17 cellular contexts compared by ENCODE assay signal in the genomic region with DNA sequence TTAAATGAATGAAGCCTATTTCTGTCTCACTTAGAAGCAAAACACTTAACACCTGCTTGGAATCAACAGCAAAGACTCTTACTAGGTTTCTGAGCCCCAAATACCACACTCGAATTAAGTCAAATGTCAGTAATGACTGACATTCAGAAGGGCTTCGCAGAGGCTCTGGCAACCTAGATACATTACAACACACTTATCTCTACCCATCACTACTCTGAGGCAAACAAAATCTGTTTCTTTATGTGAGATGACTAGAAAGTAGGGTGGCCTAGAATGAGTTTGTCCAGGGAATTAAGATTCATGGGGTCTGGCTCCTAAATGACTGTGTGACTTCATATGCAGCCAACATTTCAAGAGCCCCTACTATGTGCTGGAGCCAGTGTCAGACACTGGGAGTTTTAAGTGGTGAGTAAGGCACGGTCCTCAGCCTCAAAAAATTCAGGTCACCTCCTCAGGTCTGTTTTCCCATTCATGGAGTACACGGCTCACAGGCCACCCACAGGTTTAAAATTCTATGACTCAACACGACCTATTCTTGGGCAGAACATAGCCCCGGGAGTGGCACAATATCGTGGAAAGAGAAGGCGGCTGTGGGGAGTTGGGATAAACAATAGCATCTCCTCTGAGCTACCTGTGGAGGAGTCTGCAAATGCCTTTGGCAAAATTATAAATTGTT.
DNase-seq lines count a peak whose midpoint lies in the region; ATAC-seq and TF ChIP-seq lines count a peak whose summit lies in the region.
"Had no signal": no experiment of that assay in that cellular context is flagged by ENCODE, and none has a peak within 500 bp of the region (broad histone marks: within the 10 kb centered on the region; RNA-seq: fewer than 3 reads in every experiment).

No MANE protein-coding gene starts in this region.

- peaks cover 19% of the 10 kb centered on the region for H3K4me1 Mint-ChIP-seq in activated naive CD8-positive, alpha-beta T cell treated with anti-CD3 and anti-CD28 coated beads for 36 hours
- H3K4me1 Mint-ChIP-seq in activated naive CD8-positive, alpha-beta T cell treated with anti-CD3 and anti-CD28 coated beads, Interleukin-2, amount 50 U/mL, for 24 hours, result peaks cover 14% of the 10 kb centered on the region

- H3K4me3 Mint-ChIP-seq in activated naive CD8-positive, alpha-beta T cell treated with anti-CD3 and anti-CD28 coated beads for 36 hours, result no peak overlapping the region
- no peak overlapping the region for H3K4me3 Mint-ChIP-seq in activated naive CD8-positive, alpha-beta T cell treated with anti-CD3 and anti-CD28 coated beads, Interleukin-2, amount 50 U/mL, for 24 hours
- H3K4me3 Mint-ChIP-seq: activated naive CD8-positive, alpha-beta T cell had no signal

- no peak overlapping the region for H3K4me2 ChIP-seq in SK-N-SH

- in situ Hi-C loops in gastrocnemius medialis (cut with MboI; ENCODE audit: low sequenced_read_pairs in 4 of 4), result no loop called here

- H3F3A ChIP-seq in SK-N-SH (replicated peaks; ENCODE audit: insufficient read depth), result no peaks in the 10 kb centered on the region

- H3K9me3 ChIP-seq in SK-N-SH, result no peaks in the 10 kb centered on the region
- H3K9me3 ChIP-seq in gastrocnemius medialis, result no peaks in the 10 kb centered on the region
- H3K9me3 ChIP-seq: lower lobe of right lung, pancreas, thoracic aorta had no signal

- 79% methylated on average over 7 of the region's 8 CpGs for WGBS in SK-N-SH (ENCODE audit: low lambda C conversion rate)

- no peaks in the 10 kb centered on the region for H4K20me1 ChIP-seq in SK-N-SH (ENCODE audit: insufficient read depth)

- no peak for TF ChIP-seq EP300 in SK-N-SH (IDR thresholded peaks at IDR 0.05; ENCODE audit: borderline replicate concordance in 1 of 2, low read depth in 1 of 2, low read length in 1 of 2)

- peak overlapping the region; percentile 1 for H3K27ac Mint-ChIP-seq in activated naive CD8-positive, alpha-beta T cell treated with anti-CD3 and anti-CD28 coated beads for 36 hours
- H3K27ac Mint-ChIP-seq in activated naive CD8-positive, alpha-beta T cell treated with anti-CD3 and anti-CD28 coated beads, Interleukin-2, amount 50 U/mL, for 24 hours, result no peak overlapping the region
- H3K27ac Mint-ChIP-seq: activated naive CD8-positive, alpha-beta T cell had no signal

- H3K9ac ChIP-seq in SK-N-SH, result no peak overlapping the region

- H3K27me3 ChIP-seq in SK-N-SH (ENCODE audit: insufficient read depth), result no peaks in the 10 kb centered on the region
- H3K27me3 ChIP-seq in gastrocnemius medialis, result no peaks in the 10 kb centered on the region
- H3K27me3 ChIP-seq: pancreas had no signal

- H3K4me1 ChIP-seq in SK-N-SH (ENCODE audit: control insufficient read depth in 1 of 2, insufficient read depth in 2 of 2, low read depth in 1 of 2, low read length in 1 of 2), result peaks cover 0 to 10% of the 10 kb centered on the region in 2 experiments; a peak in 2 of 4 replicates
- peaks cover 25 to 26% of the 10 kb centered on the region in 2 donors for H3K4me1 ChIP-seq in gastrocnemius medialis
- H3K4me1 ChIP-seq: lower lobe of right lung had no signal

- TF ChIP-seq POLR2A in gastrocnemius medialis (IDR thresholded peaks at IDR 0.05), result no peak

- no peak for ATAC-seq in activated naive CD8-positive, alpha-beta T cell treated with anti-CD3 and anti-CD28 coated beads, Interleukin-2, amount 50 U/mL, for 24 hours
- ATAC-seq in left lobe of liver (peak; percentile 71), gastrocnemius medialis (peak; percentile 64 to 79), GM18861 (IDR thresholded peaks at IDR 0.05; ENCODE audit: unreplicated experiment) (no peak), esophagus mucosa (no peak)
- ATAC-seq: lower lobe of right lung had no signal

- POLR2A ChIA-PET in SK-N-SH (lab: Yijun Ruan, JAX), result no interaction called here

- DNase-seq in activated naive CD8-positive, alpha-beta T cell treated with anti-CD3 and anti-CD28 coated beads for 36 hours, result no peak
- DNase-seq in activated naive CD8-positive, alpha-beta T cell treated with anti-CD3 and anti-CD28 coated beads, Interleukin-2, amount 50 U/mL, for 24 hours, result no peak
- DNase-seq in SK-N-SH (no peak), left lobe of liver (ENCODE audit: low spot score) (no peak), gastrocnemius medialis (no peak), anterior cingulate cortex (lab: John Stamatoyannopoulos, UW) (no peak)
- DNase-seq: activated CD4-positive, CD25-positive, alpha-beta regulatory T cell treated with anti-CD3 and anti-CD28 coated beads, Interleukin-2, amount 50 U/mL, for 72 hours; lower lobe of right lung; NCI-H1436; NCI-H226; NK-92 treated with Interleukin-12 subunit alpha and Interleukin-12 subunit beta, amount 100 ng/mL, for 24 hours; pancreas; stimulated activated CD4-positive, alpha-beta T cell treated with anti-CD3 and anti-CD28 coated beads, Interleukin-12 subunit alpha, Interleukin-12 subunit beta, amount 100 ng/mL, for 4 hours had no signal

- H3K79me2 ChIP-seq in SK-N-SH (ENCODE audit: insufficient read depth), result no peaks in the 10 kb centered on the region

- no peak overlapping the region for H2AFZ ChIP-seq in SK-N-SH (ENCODE audit: low read depth)

- H3K27me3 Mint-ChIP-seq in activated naive CD8-positive, alpha-beta T cell treated with anti-CD3 and anti-CD28 coated beads for 36 hours, result no peaks in the 10 kb centered on the region
- no peaks in the 10 kb centered on the region for H3K27me3 Mint-ChIP-seq in activated naive CD8-positive, alpha-beta T cell treated with anti-CD3 and anti-CD28 coated beads, Interleukin-2, amount 50 U/mL, for 24 hours
- H3K27me3 Mint-ChIP-seq: activated naive CD8-positive, alpha-beta T cell had no signal

- TF ChIP-seq CTCF in SK-N-SH (IDR thresholded peaks at IDR 0.05) (no peak), gastrocnemius medialis (IDR thresholded peaks at IDR 0.05 in 4 of 5, conservative IDR thresholded peaks at IDR 0.05 in 1 of 5) (no peak)

- H3K36me3 ChIP-seq in SK-N-SH (replicated peaks in 1 of 2; ENCODE audit: control insufficient read depth in 1 of 2, insufficient read depth in 2 of 2, low read length in 1 of 2) (peaks cover 3 to 19% of the 10 kb centered on the region in 2 experiments), gastrocnemius medialis (no peaks in the 10 kb centered on the region)
- H3K36me3 ChIP-seq: lower lobe of right lung, pancreas, thoracic aorta had no signal

- H3K27ac ChIP-seq in SK-N-SH (ENCODE audit: low read depth in 2 of 2, low read length in 1 of 2), result peak overlapping the region in 1 of 2 experiments; percentile 44; a peak in 1 of 4 replicates
- H3K27ac ChIP-seq in gastrocnemius medialis, result peak overlapping the region; percentile 70 to 84 (median 74)
- H3K27ac ChIP-seq: lower lobe of right lung, pancreas, thoracic aorta had no signal

- CTCF ChIA-PET in SK-N-SH (lab: Yijun Ruan, JAX), result interaction anchor here (0.7 to 1.6 kb wide), 5 partner anchors 12 to 173 kb away, joined by 3 to 4 read pairs (median 3); no protein-coding TSS in a partner anchor

- no peaks in the 10 kb centered on the region for H3K9me2 ChIP-seq in SK-N-SH

- peaks cover 30% of the 10 kb centered on the region for H3K36me3 Mint-ChIP-seq in activated naive CD8-positive, alpha-beta T cell treated with anti-CD3 and anti-CD28 coated beads for 36 hours
- H3K36me3 Mint-ChIP-seq in activated naive CD8-positive, alpha-beta T cell treated with anti-CD3 and anti-CD28 coated beads, Interleukin-2, amount 50 U/mL, for 24 hours (ENCODE audit: low read depth), result peaks cover 22% of the 10 kb centered on the region

- intact Hi-C loops in gastrocnemius medialis (cut with DNase I; ENCODE audit: low total_unique reads), result no loop called here

- no peak overlapping the region for H3K4me3 ChIP-seq in SK-N-SH (ENCODE audit: low read depth in 2 of 2, low read length in 1 of 2)
- no peak overlapping the region for H3K4me3 ChIP-seq in gastrocnemius medialis
- H3K4me3 ChIP-seq: lower lobe of right lung, pancreas, thoracic aorta had no signal

- no peak for TF ChIP-seq RAD21 in SK-N-SH (IDR thresholded peaks at IDR 0.05; ENCODE audit: low read length)

- no peaks in the 10 kb centered on the region for H3K9me3 Mint-ChIP-seq in activated naive CD8-positive, alpha-beta T cell treated with anti-CD3 and anti-CD28 coated beads for 36 hours
- no peaks in the 10 kb centered on the region for H3K9me3 Mint-ChIP-seq in activated naive CD8-positive, alpha-beta T cell treated with anti-CD3 and anti-CD28 coated beads, Interleukin-2, amount 50 U/mL, for 24 hours

TF ChIP-seq in SK-N-SH, 30 proteins besides CTCF, POLR2A, EP300 and RAD21:
- TF ChIP-seq ELF1 (IDR thresholded peaks at IDR 0.05) (no peak), FOXM1 (IDR thresholded peaks at IDR 0.05; ENCODE audit: low read depth) (no peak), RFX5 (IDR thresholded peaks at IDR 0.05; ENCODE audit: low read length) (no peak), MEF2A (IDR thresholded peaks at IDR 0.05; ENCODE audit: borderline replicate concordance, low read depth) (no peak), RCOR1 (IDR thresholded peaks at IDR 0.05; ENCODE audit: low read length) (0 out of 2 replicates have a peak, but pooled peaks have one; percentile 8), RXRA (IDR thresholded peaks at IDR 0.05; ENCODE audit: borderline replicate concordance, low read depth) (no peak), MXI1 (IDR thresholded peaks at IDR 0.05; ENCODE audit: low read depth, low read length) (no peak)
- TF ChIP-seq, protein P1, sequence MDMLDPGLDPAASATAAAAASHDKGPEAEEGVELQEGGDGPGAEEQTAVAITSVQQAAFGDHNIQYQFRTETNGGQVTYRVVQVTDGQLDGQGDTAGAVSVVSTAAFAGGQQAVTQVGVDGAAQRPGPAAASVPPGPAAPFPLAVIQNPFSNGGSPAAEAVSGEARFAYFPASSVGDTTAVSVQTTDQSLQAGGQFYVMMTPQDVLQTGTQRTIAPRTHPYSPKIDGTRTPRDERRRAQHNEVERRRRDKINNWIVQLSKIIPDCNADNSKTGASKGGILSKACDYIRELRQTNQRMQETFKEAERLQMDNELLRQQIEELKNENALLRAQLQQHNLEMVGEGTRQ (IDR thresholded peaks at IDR 0.05; ENCODE audit: borderline replicate concordance, low read depth, low read length), result no peak

Comparison
In these comparisons a context has a peak if more than half of its experiments do, and no peak if none do; other contexts are left out.
1. ATAC-seq: peak in left lobe of liver (single experiment) and gastrocnemius medialis (2 of 2); none in activated naive CD8-positive, alpha-beta T cell treated with anti-CD3 and anti-CD28 coated beads, Interleukin-2, amount 50 U/mL, for 24 hours (single experiment), GM18861 (single experiment) and esophagus mucosa (single experiment).